Comparison of ENCODE assay signal across 8 cellular contexts in the genomic region with DNA sequence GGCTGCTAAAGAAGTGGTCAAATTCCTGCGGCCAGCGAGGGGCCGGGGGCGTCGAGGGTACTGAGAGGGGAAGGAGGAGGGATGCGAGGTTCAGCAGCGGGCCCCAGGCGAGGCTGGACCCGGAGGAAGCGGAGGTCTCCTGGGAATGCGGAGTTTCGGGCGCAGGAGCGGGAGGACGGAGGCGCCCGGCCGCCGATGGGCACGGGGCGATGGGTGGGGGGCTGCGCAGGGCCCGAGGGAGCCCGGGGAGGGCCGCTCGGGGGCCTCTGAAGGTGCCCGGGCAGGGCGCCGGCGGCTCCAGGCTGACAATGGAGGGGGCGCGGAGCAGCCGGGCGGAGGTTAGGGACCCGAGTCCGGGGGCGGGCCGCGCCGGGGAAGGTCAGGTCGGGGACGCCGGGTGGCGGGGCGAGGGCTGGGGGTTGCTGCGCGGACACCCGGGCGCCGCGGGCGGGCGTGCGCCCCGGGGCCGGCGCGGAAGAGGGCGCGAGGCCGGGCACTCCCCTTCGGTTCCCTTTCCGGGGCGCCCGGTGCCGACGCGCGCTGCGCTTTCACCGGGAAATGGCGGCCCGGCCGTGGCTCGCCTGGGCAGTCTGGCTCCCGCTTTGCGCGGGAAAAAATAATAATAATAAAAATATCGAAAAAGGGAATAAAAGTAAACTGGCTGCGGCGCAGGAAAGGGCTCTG. TPM values are rescaled to one million over a fixed set of nuclear protein-coding genes. Genes with fewer than 3 reads are reported as not detected.
DNase-seq lines count a peak whose midpoint lies in the region; ATAC-seq, FAIRE-seq and TF ChIP-seq lines count a peak whose summit lies in the region.

No MANE protein-coding gene starts in this region.

- no peaks in the 10 kb centered on the region for H3K36me3 ChIP-seq in kidney (ENCODE audit: control insufficient read depth in 1 of 2, insufficient read depth in 2 of 2, low read length in 2 of 2)

- peak overlapping the region; percentile 61 for H3K4me3 Mint-ChIP-seq in stimulated activated memory B cell treated with anti-CD40 and anti-IgM and Interleukin-4, amounts not matched to agents 10 μg/mL and 1 μg/mL and 100 μg/mL, for 72 hours

- H3K9me3 Mint-ChIP-seq in stimulated activated memory B cell treated with anti-CD40 and anti-IgM and Interleukin-4, amounts not matched to agents 10 μg/mL and 1 μg/mL and 100 μg/mL, for 72 hours = no peaks in the 10 kb centered on the region

- FAIRE-seq in kidney (lab: Jason Lieb, UNC) = no peak

- H3K36me3 Mint-ChIP-seq in stimulated activated memory B cell treated with anti-CD40 and anti-IgM and Interleukin-4, amounts not matched to agents 10 μg/mL and 1 μg/mL and 100 μg/mL, for 72 hours = no peaks in the 10 kb centered on the region

- DNase-seq in AG08395 (ENCODE audit: low spot score) (peak; percentile 11), HFF-Myc (ENCODE audit: extremely low read depth, low read depth) (no peak), T47D (ENCODE audit: low read depth in 1 of 2, low spot score in 1 of 2) (peak; percentile 10 to 15), kidney (peak; percentile 77), NK-92 (lab: John Stamatoyannopoulos, UW; ENCODE audit: unreplicated experiment) (no peak), COLO829 (ENCODE audit: low spot score) (no peak)

- no peak overlapping the region for H3K27ac Mint-ChIP-seq in stimulated activated memory B cell treated with anti-CD40 and anti-IgM and Interleukin-4, amounts not matched to agents 10 μg/mL and 1 μg/mL and 100 μg/mL, for 72 hours

- intact Hi-C loops in kidney (cut with DNase I) = no loop called here

- peaks cover 46% of the 10 kb centered on the region for H3K27me3 Mint-ChIP-seq in stimulated activated memory B cell treated with anti-CD40 and anti-IgM and Interleukin-4, amounts not matched to agents 10 μg/mL and 1 μg/mL and 100 μg/mL, for 72 hours

- H3K4me1 Mint-ChIP-seq in stimulated activated memory B cell treated with anti-CD40 and anti-IgM and Interleukin-4, amounts not matched to agents 10 μg/mL and 1 μg/mL and 100 μg/mL, for 72 hours = peaks cover 11% of the 10 kb centered on the region

- ATAC-seq in stimulated activated memory B cell treated with anti-CD40 and anti-IgM and Interleukin-4, amounts not matched to agents 10 μg/mL and 1 μg/mL and 100 μg/mL, for 72 hours = peak; percentile 24
- ATAC-seq in GM21576 (IDR thresholded peaks at IDR 0.05; ENCODE audit: unreplicated experiment) = no peak

- no peak for TF ChIP-seq CTCF in HFF-Myc (IDR thresholded peaks at IDR 0.05; ENCODE audit: low read depth, low read length, missing control alignments)
- TF ChIP-seq CTCF in kidney (IDR thresholded peaks at IDR 0.05; ENCODE audit: borderline replicate concordance, extremely low read depth, insufficient read depth) = no peak

- peak overlapping the region; percentile 1 to 17 for H3K27ac ChIP-seq in kidney (ENCODE audit: low read depth in 2 of 2, low read length in 2 of 2)

- in situ Hi-C loops in T47D (cut with HindIII; ENCODE audit: low pct_unique_long_range_greater_than_20kb, low sequenced_read_pairs) = no loop called here

- peaks cover 0 to 4% of the 10 kb centered on the region in 2 donors for H3K4me1 ChIP-seq in kidney (ENCODE audit: control insufficient read depth in 1 of 2, insufficient read depth in 1 of 2, low read depth in 1 of 2, low read length in 2 of 2)

- H3K9me3 ChIP-seq in kidney (ENCODE audit: control insufficient read depth in 1 of 2, low read length in 2 of 2) = no peaks in the 10 kb centered on the region

- H3K4me3 ChIP-seq in HFF-Myc (replicated peaks; ENCODE audit: low read depth, low read length) = peak overlapping the region; percentile 36
- H3K4me3 ChIP-seq in kidney (ENCODE audit: low read length in 2 of 2) = peak overlapping the region; percentile 68 to 71

- H3K9ac ChIP-seq in kidney (ENCODE audit: low read length in 2 of 2) = peak overlapping the region; percentile 66 to 72

RNA-seq across cellular contexts. Expression of gene MACROH2A2, which starts 0.7 kb away (rescaled TPM):
- total RNA-seq in kidney = 21.7 TPM
- polyA plus RNA-seq in kidney (ENCODE audit: insufficient read depth, low read depth, low replicate concordance) = 16.8 TPM

Comparison
In these comparisons a context has a peak if more than half of its experiments do, and no peak if none do; other contexts are left out.
1. DNase-seq: peak in AG08395 (single experiment), T47D (2 of 2) and kidney (single experiment); none in HFF-Myc (single experiment), NK-92 (single experiment) and COLO829 (single experiment).